11 cellular contexts compared by ENCODE assay signal in genomic region chr2:177187631-177188312, GRCh38. TPM values are rescaled to one million over a fixed set of nuclear protein-coding genes. Genes with fewer than 3 reads are reported as not detected.
DNase-seq lines count a peak whose midpoint lies in the region; ATAC-seq and TF ChIP-seq lines count a peak whose summit lies in the region.
"Had no signal": no experiment of that assay in that cellular context is flagged by ENCODE, and none has a peak within 500 bp of the region (broad histone marks: within the 10 kb centered on the region; RNA-seq: fewer than 3 reads in every experiment).

No MANE protein-coding gene starts in this region.

- no peak overlapping the region for H3K27ac Mint-ChIP-seq in immature natural killer cell

- 0 out of 2 replicates have a peak, but pooled peaks have one; percentile 51 for ATAC-seq in Panc1
- no peak for ATAC-seq in HG03097 (IDR thresholded peaks at IDR 0.05; ENCODE audit: low FRiP score, unreplicated experiment)

- no peaks in the 10 kb centered on the region for H3K4me1 Mint-ChIP-seq in immature natural killer cell

- CTCF ChIA-PET in Panc1 (lab: Charles Lee) = no interaction called here

- no peaks in the 10 kb centered on the region for H3K36me3 Mint-ChIP-seq in immature natural killer cell

- H3K4me3 ChIP-seq in Panc1 (ENCODE audit: low read depth in 2 of 2, low read length in 2 of 2) (no peak overlapping the region), fibroblast of the aortic adventitia (ENCODE audit: low read depth, low read length) (no peak overlapping the region), skeletal muscle cell (ENCODE audit: low read depth, low read length) (no peak overlapping the region), prostate gland (no peak overlapping the region)
- H3K4me3 ChIP-seq: lung had no signal

- intact Hi-C loops in Panc1 (cut with micrococcal nuclease; ENCODE audit: unreplicated experiment) (no loop called here), prostate gland (cut with DNase I) (no loop called here)

- TF ChIP-seq CTCF in Panc1 (IDR thresholded peaks at IDR 0.05) = no peak
- no peak for TF ChIP-seq CTCF in fibroblast of the aortic adventitia (IDR thresholded peaks at IDR 0.05; ENCODE audit: insufficient read depth, low read length)
- no peak for TF ChIP-seq CTCF in prostate gland (IDR thresholded peaks at IDR 0.05)

- no peaks in the 10 kb centered on the region for H3K9me3 ChIP-seq in Panc1 (ENCODE audit: control insufficient read depth, insufficient read depth, low read depth, low read length)
- no peaks in the 10 kb centered on the region for H3K9me3 ChIP-seq in prostate gland

- H3K27ac ChIP-seq in Panc1 (ENCODE audit: low read length) (peak overlapping the region; percentile 62; the same call in 1 of the 2 replicates), prostate gland (no peak overlapping the region)

- DNase-seq in HS-27A (ENCODE audit: low read depth) (peak; percentile 27), Panc1 (ENCODE audit: low read depth, low spot score) (no peak), fibroblast of the aortic adventitia (ENCODE audit: low read depth) (peak; percentile 72), skeletal muscle cell (ENCODE audit: low read depth) (peak; percentile 87), prostate gland (ENCODE audit: low spot score) (no peak), immature natural killer cell (no peak)
- DNase-seq: NCI-H2081 treated with DMSO at 0.1 percent for 48 hours; stimulated activated CD4-positive, alpha-beta T cell treated with anti-CD3 and anti-CD28 coated beads, Interleukin-15, amount 100 ng/mL, for 24 hours; T-helper 2 cell had no signal

- H3K27me3 ChIP-seq in Panc1 (ENCODE audit: control insufficient read depth, insufficient read depth, low read length) (no peaks in the 10 kb centered on the region), prostate gland (replicated peaks; ENCODE audit: insufficient read depth) (no peaks in the 10 kb centered on the region)

- 64% methylated on average over 8 of the region's 8 CpGs for WGBS in prostate gland

- no peaks in the 10 kb centered on the region for H3K27me3 Mint-ChIP-seq in immature natural killer cell (ENCODE audit: low read depth in 3 of 3)

- no TSS peak for BruUV-seq in Panc1 (replicated peaks; lab: Mats Ljungman, UMichigan)

- in situ Hi-C loops in Panc1 (cut with HindIII; ENCODE audit: low pct_unique_long_range_greater_than_20kb, low sequenced_read_pairs) = no loop called here

- POLR2A ChIA-PET in Panc1 (lab: Charles Lee) = no interaction called here

- H3K4me1 ChIP-seq in Panc1 (ENCODE audit: control insufficient read depth, insufficient read depth, low read length) (no peaks in the 10 kb centered on the region), prostate gland (replicated peaks) (no peaks in the 10 kb centered on the region)

- no peak overlapping the region for H3K4me3 Mint-ChIP-seq in immature natural killer cell

- H3K9me3 Mint-ChIP-seq in immature natural killer cell = no peaks in the 10 kb centered on the region

- H3K36me3 ChIP-seq in Panc1 (ENCODE audit: control insufficient read depth, insufficient read depth, low read length) = no peaks in the 10 kb centered on the region
- H3K36me3 ChIP-seq in prostate gland = no peaks in the 10 kb centered on the region

- no peak for TF ChIP-seq POLR2A in prostate gland (IDR thresholded peaks at IDR 0.05)

RNA-seq across cellular contexts. Expression of gene HNRNPA3, which starts 24.8 kb away (rescaled TPM):
- total RNA-seq in Panc1 (2021; ENCODE audit: unreplicated experiment) (228 TPM), fibroblast of the aortic adventitia (ENCODE audit: low replicate concordance) (43.7 and 62.2 TPM in 2 replicates), prostate gland (10 to 100 TPM; 56.5 to 57.0 TPM)
- polyA plus RNA-seq in Panc1 (2012; ENCODE audit: insufficient read length) = 326 TPM
- 10 to 100 TPM; 47.7 to 85.5 (median 49.7) TPM for polyA plus RNA-seq in immature natural killer cell

Comparison
In these comparisons a context has a peak if more than half of its experiments do, and no peak if none do; other contexts are left out.
1. DNase-seq: peak in HS-27A (single experiment), fibroblast of the aortic adventitia (single experiment) and skeletal muscle cell (single experiment); none in Panc1 (single experiment), prostate gland (single experiment) and immature natural killer cell (0 of 3).